Comparison of ENCODE assay signal across 8 cellular contexts in the genomic region with DNA sequence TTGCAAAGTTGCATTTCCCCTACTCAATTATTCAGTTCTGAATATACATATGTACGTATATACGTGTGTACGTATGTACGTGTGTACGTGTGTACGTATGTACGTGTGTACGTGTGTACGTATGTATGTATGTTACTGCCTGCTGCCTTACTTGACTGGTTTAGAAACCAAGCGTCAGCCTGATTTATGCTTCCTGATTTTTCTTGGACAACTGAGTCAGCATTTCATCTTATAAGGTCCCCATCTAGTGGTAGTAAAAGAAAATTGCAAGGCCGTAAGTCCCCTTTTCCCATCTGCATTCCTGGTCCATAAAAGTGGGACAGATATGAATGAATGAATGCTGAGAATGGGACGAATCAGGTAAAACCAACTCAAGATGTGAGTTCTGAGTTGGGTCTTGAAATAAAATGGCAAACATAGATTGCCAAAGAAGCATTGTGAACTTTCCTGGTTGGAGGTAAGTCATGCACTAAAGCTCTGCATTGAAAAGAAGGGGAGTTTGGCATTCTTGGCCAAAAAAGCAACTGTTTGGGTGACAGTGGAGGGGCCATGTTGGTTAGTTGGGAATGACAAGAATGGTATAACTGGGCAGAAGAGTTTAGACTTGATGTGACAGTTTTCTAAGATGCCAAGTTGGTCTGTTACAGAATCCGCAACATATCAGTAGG.
A peak's percentile ranks its signal among the peaks of the same experiment; 100 is the strongest.
DNase-seq lines count a peak whose midpoint lies in the region; ATAC-seq, FAIRE-seq and TF ChIP-seq lines count a peak whose summit lies in the region.

No MANE protein-coding gene starts in this region.

- no peak overlapping the region for H3K4me3 ChIP-seq in lower leg skin (ENCODE audit: low read depth, poor library complexity, severe bottlenecking)

- H3K4me3 Mint-ChIP-seq in Calu3 (ENCODE audit: low read depth, unreplicated experiment) (no peak overlapping the region), natural killer cell (no peak overlapping the region)

- TF ChIP-seq CTCF in Calu3 (IDR thresholded peaks at IDR 0.05; ENCODE audit: unreplicated experiment) (peak; percentile 60), RWPE1 (conservative IDR thresholded peaks at IDR 0.05; ENCODE audit: low read depth) (peak; percentile 73), lower leg skin (IDR thresholded peaks at IDR 0.05) (peak in 1 of 3 donors; percentile 64), natural killer cell (IDR thresholded peaks at IDR 0.05) (no peak)

- no peak for TF ChIP-seq POLR2A in lower leg skin (IDR thresholded peaks at IDR 0.05)

- no peak for ATAC-seq in natural killer cell

- peak; percentile 65 for FAIRE-seq in HTR-8/SVneo (lab: Jason Lieb, UNC)

- no peak overlapping the region for H3K27ac Mint-ChIP-seq in Calu3 (ENCODE audit: unreplicated experiment)
- H3K27ac Mint-ChIP-seq in natural killer cell, result no peak overlapping the region

- H3K9me3 Mint-ChIP-seq in Calu3 (ENCODE audit: low read depth, unreplicated experiment), result no peaks in the 10 kb centered on the region
- H3K9me3 Mint-ChIP-seq in natural killer cell, result no peaks in the 10 kb centered on the region

- BruUV-seq in Calu3 (replicated peaks; lab: Mats Ljungman, UMichigan), result no TSS peak

- H3K36me3 Mint-ChIP-seq in Calu3 (ENCODE audit: insufficient read depth, unreplicated experiment) (no peaks in the 10 kb centered on the region), natural killer cell (no peaks in the 10 kb centered on the region)

- WGBS in lower leg skin, 2 donors, result 39 to 42% methylated on average over 13 of the region's 13 CpGs

- H3K27ac ChIP-seq in RWPE1, result no peak overlapping the region

- H3K4me1 Mint-ChIP-seq in Calu3 (ENCODE audit: low read depth, unreplicated experiment) (no peaks in the 10 kb centered on the region), natural killer cell (no peaks in the 10 kb centered on the region)

- intact Hi-C loops in Calu3 (cut with micrococcal nuclease; ENCODE audit: unreplicated experiment) (loop anchor here (1.0 to 10.0 kb wide), 4 partner anchors 58 to 340 kb away; no protein-coding TSS in a partner anchor), lower leg skin (cut with DNase I; ENCODE audit: low total_unique reads) (loop anchor here (5.0 to 10.0 kb wide), 2 partner anchors 208 to 341 kb away; no protein-coding TSS in a partner anchor), natural killer cell (cut with micrococcal nuclease) (no loop called here)

- peaks cover 57% of the 10 kb centered on the region for H3K27me3 Mint-ChIP-seq in Calu3 (ENCODE audit: unreplicated experiment)
- H3K27me3 Mint-ChIP-seq in natural killer cell (ENCODE audit: low read depth in 2 of 2), result peaks cover 0 to 3% of the 10 kb centered on the region in 2 donors

- CTCF ChIA-PET in Calu3 (lab: Charles Lee), result interaction anchor here (0.5 to 0.7 kb wide), 2 partner anchors 70 to 1907 kb away, joined by 3 read pairs; no protein-coding TSS in a partner anchor
- CTCF ChIA-PET in RWPE1 (lab: Yijun Ruan, JAX), result interaction anchor here (0.5 to 1.1 kb wide), 7 partner anchors 203 to 500 kb away, joined by 3 to 4 read pairs (median 3); no protein-coding TSS in a partner anchor

- DNase-seq in Calu3 (no peak), HTR-8/SVneo (ENCODE audit: insufficient read length, low spot score) (peak; percentile 39), RWPE1 (ENCODE audit: low spot score) (peak; percentile 58), fibroblast of peridontal ligament (ENCODE audit: extremely low read depth) (peak; percentile 89), pulmonary artery endothelial cell (ENCODE audit: low read depth, low spot score) (peak; percentile 26), lower leg skin (ENCODE audit: low spot score in 2 of 2) (no peak), natural killer cell (no peak), activated T-cell treated with anti-CD3 and anti-CD28 coated beads for 4 hours (no peak)

- POLR2A ChIA-PET in RWPE1 (lab: Yijun Ruan, JAX; ENCODE audit: low non-redundant PET), result no interaction called here

Comparison
In these comparisons a context has a peak if more than half of its experiments do, and no peak if none do; other contexts are left out.
1. DNase-seq: peak in HTR-8/SVneo (single experiment), RWPE1 (single experiment), fibroblast of peridontal ligament (single experiment) and pulmonary artery endothelial cell (single experiment); none in Calu3 (single experiment), lower leg skin (0 of 2), natural killer cell (single experiment) and activated T-cell treated with anti-CD3 and anti-CD28 coated beads for 4 hours (single experiment).